Comparison of ENCODE assay signal across 1 cellular context in genomic region chr2:112754562-112754961, GRCh38.
TF ChIP-seq lines count a peak whose summit lies in the region.

No MANE protein-coding gene starts in this region.

TF ChIP-seq in HepG2, 621 proteins besides CTCF, POLR2A, EP300 and RAD21:
- TF ChIP-seq ZNF740 (CRISPR knock-in tag; IDR thresholded peaks at IDR 0.05) (no peak), CEBPZ (IDR thresholded peaks at IDR 0.05; ENCODE audit: low read length) (no peak), RFX1 (IDR thresholded peaks at IDR 0.05) (no peak), ZNF362 (CRISPR knock-in tag; IDR thresholded peaks at IDR 0.05; ENCODE audit: borderline replicate concordance) (no peak), RAD51 (IDR thresholded peaks at IDR 0.05; ENCODE audit: borderline replicate concordance) (no peak)
